Comparison of ENCODE assay signal across 10 cellular contexts in genomic region chr10:73768881-73769280, GRCh38. TPM values are rescaled to one million over a fixed set of nuclear protein-coding genes. Genes with fewer than 3 reads are reported as not detected.
DNase-seq lines count a peak whose midpoint lies in the region; ATAC-seq and TF ChIP-seq lines count a peak whose summit lies in the region.
"Had no signal": no experiment of that assay in that cellular context is flagged by ENCODE, and none has a peak within 500 bp of the region (broad histone marks: within the 10 kb centered on the region; RNA-seq: fewer than 3 reads in every experiment).

No MANE protein-coding gene starts in this region.

- no peaks in the 10 kb centered on the region for H3K9me3 Mint-ChIP-seq in IgD-negative memory B cell
- no peaks in the 10 kb centered on the region for H3K9me3 Mint-ChIP-seq in stimulated activated memory B cell treated with anti-CD40 and anti-IgM and Interleukin-4, amounts not matched to agents 10 μg/mL and 1 μg/mL and 100 μg/mL, for 72 hours

- peaks cover 18 to 21% (median 20%) of the 10 kb centered on the region in 3 donors for H3K4me1 Mint-ChIP-seq in IgD-negative memory B cell
- H3K4me1 Mint-ChIP-seq in stimulated activated memory B cell treated with anti-CD40 and anti-IgM and Interleukin-4, amounts not matched to agents 10 μg/mL and 1 μg/mL and 100 μg/mL, for 72 hours: peaks cover 34% of the 10 kb centered on the region

- H3K36me3 Mint-ChIP-seq in IgD-negative memory B cell: peaks cover 9% of the 10 kb centered on the region
- H3K36me3 Mint-ChIP-seq in stimulated activated memory B cell treated with anti-CD40 and anti-IgM and Interleukin-4, amounts not matched to agents 10 μg/mL and 1 μg/mL and 100 μg/mL, for 72 hours: peaks cover 68% of the 10 kb centered on the region

- in situ Hi-C loops in ACHN (cut with HindIII; ENCODE audit: low pct_ligation_motif_present, low pct_unique_long_range_greater_than_20kb, low sequenced_read_pairs): no loop called here

- H3K27ac Mint-ChIP-seq in IgD-negative memory B cell: peak overlapping the region; percentile 59 to 85 (median 75)
- peak overlapping the region; percentile 38 for H3K27ac Mint-ChIP-seq in stimulated activated memory B cell treated with anti-CD40 and anti-IgM and Interleukin-4, amounts not matched to agents 10 μg/mL and 1 μg/mL and 100 μg/mL, for 72 hours

- peak; percentile 69 to 73 for DNase-seq in activated CD4-positive, alpha-beta T cell treated with anti-CD3 and anti-CD28 coated beads, Interleukin-2, amount 50 U/mL, for 4 hours
- peak; percentile 59 for DNase-seq in effector CD4-positive, alpha-beta T cell
- DNase-seq in ACHN: no peak
- no peak for DNase-seq in Right ventricle myocardium superior
- DNase-seq: foreskin keratinocyte, NCI-H2227 treated with DMSO at 0.1 percent for 48 hours had no signal

- H3K27me3 Mint-ChIP-seq in IgD-negative memory B cell: no peaks in the 10 kb centered on the region
- H3K27me3 Mint-ChIP-seq in stimulated activated memory B cell treated with anti-CD40 and anti-IgM and Interleukin-4, amounts not matched to agents 10 μg/mL and 1 μg/mL and 100 μg/mL, for 72 hours: no peaks in the 10 kb centered on the region

- peak overlapping the region in 3 of 4 donors; percentile 46 to 82 (median 53) for H3K4me3 Mint-ChIP-seq in IgD-negative memory B cell
- no peak overlapping the region for H3K4me3 Mint-ChIP-seq in stimulated activated memory B cell treated with anti-CD40 and anti-IgM and Interleukin-4, amounts not matched to agents 10 μg/mL and 1 μg/mL and 100 μg/mL, for 72 hours

- intact Hi-C loops in Right ventricle myocardium superior (cut with DNase I): no loop called here

- ATAC-seq in stimulated activated memory B cell treated with anti-CD40 and anti-IgM and Interleukin-4, amounts not matched to agents 10 μg/mL and 1 μg/mL and 100 μg/mL, for 72 hours: no peak
- ATAC-seq in SK-N-SH treated with all-trans-retinoic acid at 6 μM for 48 hours (no peak), GM19463 (IDR thresholded peaks at IDR 0.05; ENCODE audit: unreplicated experiment) (no peak), Right ventricle myocardium superior (ENCODE audit: poor library complexity) (no peak)
- ATAC-seq: foreskin keratinocyte had no signal

TF ChIP-seq in SK-N-SH treated with all-trans-retinoic acid at 6 μM for 48 hours, 23 proteins besides CTCF, POLR2A, EP300 and RAD21:
- TF ChIP-seq ZNF8 (CRISPR knock-in tag; IDR thresholded peaks at IDR 0.05) (no peak), ZFP30 (CRISPR knock-in tag; IDR thresholded peaks at IDR 0.05) (no peak), TSHZ2 (CRISPR knock-in tag; IDR thresholded peaks at IDR 0.05) (no peak), ZNF565 (CRISPR knock-in tag; conservative IDR thresholded peaks at IDR 0.05; ENCODE audit: low read depth) (no peak), BACH2 (CRISPR knock-in tag; IDR thresholded peaks at IDR 0.05; ENCODE audit: borderline replicate concordance) (no peak), RARB (CRISPR knock-in tag; IDR thresholded peaks at IDR 0.05) (no peak), OSR1 (CRISPR knock-in tag; IDR thresholded peaks at IDR 0.05) (no peak), ZC3H10 (CRISPR knock-in tag; IDR thresholded peaks at IDR 0.05) (no peak), POU6F1 (CRISPR knock-in tag; IDR thresholded peaks at IDR 0.05; ENCODE audit: borderline replicate concordance, low read depth) (no peak)

RNA-seq across cellular contexts. Expression of gene CHCHD1, which starts 13.0 kb away (rescaled TPM):
- 54.4 TPM for polyA plus RNA-seq in IgD-negative memory B cell
- 28.0 TPM for total RNA-seq in Right ventricle myocardium superior

RNA-seq across cellular contexts. Expression of gene ZSWIM8, which starts 16.5 kb away (rescaled TPM):
- polyA plus RNA-seq in IgD-negative memory B cell: 15.2 TPM
- total RNA-seq in Right ventricle myocardium superior: 40.3 TPM

RNA-seq across cellular contexts. Expression of gene SEC24C, which starts 24.7 kb away (rescaled TPM):
- 31.8 TPM for polyA plus RNA-seq in IgD-negative memory B cell
- 42.3 TPM for total RNA-seq in Right ventricle myocardium superior

RNA-seq across cellular contexts. Expression of gene NDST2, which starts 42.5 kb away (rescaled TPM):
- polyA plus RNA-seq in IgD-negative memory B cell: 21.4 TPM
- 10.4 TPM for total RNA-seq in Right ventricle myocardium superior

Comparison
In these comparisons a context has a peak if more than half of its experiments do, and no peak if none do; other contexts are left out.
1. DNase-seq: peak in activated CD4-positive, alpha-beta T cell treated with anti-CD3 and anti-CD28 coated beads, Interleukin-2, amount 50 U/mL, for 4 hours (2 of 2) and effector CD4-positive, alpha-beta T cell (single experiment); none in ACHN (single experiment) and Right ventricle myocardium superior (single experiment).